13 cellular contexts compared by ENCODE assay signal in the genomic region with DNA sequence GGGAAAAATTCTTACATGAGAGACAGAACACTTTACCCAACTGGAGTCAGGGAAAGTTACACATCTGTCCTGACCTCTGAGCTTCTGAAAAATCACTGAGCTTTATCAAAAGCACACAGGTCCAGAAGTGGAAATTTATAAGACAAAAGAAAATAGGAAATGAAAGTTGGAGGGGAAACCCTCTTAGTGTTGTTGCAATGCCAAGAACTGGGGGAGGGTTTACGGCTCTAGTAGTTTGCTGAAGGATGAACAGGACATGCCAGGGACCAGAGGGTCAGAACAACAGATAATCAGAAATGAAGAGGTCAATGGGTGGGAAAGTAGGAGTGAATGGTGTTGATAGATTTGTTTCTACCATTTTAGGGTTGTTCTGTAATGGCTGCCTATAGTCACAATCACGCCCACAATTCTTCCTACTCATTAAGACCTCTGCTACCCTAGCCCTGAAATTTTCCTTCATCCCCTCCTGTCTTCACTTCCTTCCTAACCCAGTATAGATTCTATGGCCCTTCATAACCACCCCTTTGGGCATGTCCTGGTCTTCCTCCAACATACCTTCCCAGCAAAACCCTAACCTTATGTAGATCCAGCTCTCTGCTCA. TPM values are rescaled to one million over a fixed set of nuclear protein-coding genes. Genes with fewer than 3 reads are reported as not detected.
DNase-seq lines count a peak whose midpoint lies in the region; ATAC-seq and TF ChIP-seq lines count a peak whose summit lies in the region.
"Had no signal": no experiment of that assay in that cellular context is flagged by ENCODE, and none has a peak within 500 bp of the region (broad histone marks: within the 10 kb centered on the region; RNA-seq: fewer than 3 reads in every experiment).

No MANE protein-coding gene starts in this region.

- no peak overlapping the region for H2BK5ac ChIP-seq in neuronal stem cell (ENCODE audit: low read length)

- H2BK15ac ChIP-seq in neuronal stem cell (ENCODE audit: low read length): no peak overlapping the region

- H3K36me3 ChIP-seq in neuronal stem cell (replicated peaks in 1 of 2; ENCODE audit: control insufficient read depth in 2 of 2, insufficient read depth in 2 of 2, low read length in 2 of 2): no peaks in the 10 kb centered on the region

- H4K91ac ChIP-seq in neuronal stem cell (ENCODE audit: low read depth, low read length, poor library complexity): no peak overlapping the region

- DNase-seq in GM13976 (ENCODE audit: low spot score): peak; percentile 59
- peak; percentile 21 for DNase-seq in SKM-1 (lab: John Stamatoyannopoulos, UW; ENCODE audit: unreplicated experiment)
- DNase-seq in kidney glomerular epithelial cell (lab: John Stamatoyannopoulos, UW): no peak
- DNase-seq in NCI-H526 treated with DMSO at 0.1 percent for 48 hours (lab: John Stamatoyannopoulos, UW): no peak
- DNase-seq in neuronal stem cell (ENCODE audit: low spot score): no peak
- DNase-seq: activated CD4-positive, alpha-beta T cell treated with anti-CD3 and anti-CD28 coated beads, Interleukin-2, amount 50 U/mL, for 1 hour; left cardiac atrium; NCI-H1048; testis had no signal

- no peak overlapping the region for H2BK120ac ChIP-seq in neuronal stem cell (ENCODE audit: low read depth, low read length)

- H3K18ac ChIP-seq in neuronal stem cell (ENCODE audit: low read length): no peak overlapping the region

- H3K27ac ChIP-seq in neuronal stem cell (replicated peaks; ENCODE audit: low read length): no peak overlapping the region
- H3K27ac ChIP-seq: RWPE1, testis had no signal

- TF ChIP-seq CTCF in GM13976 (IDR thresholded peaks at IDR 0.05; ENCODE audit: borderline replicate concordance, control extremely low read depth, extremely low read depth, insufficient read depth, missing control alignments) (no peak), nephron (IDR thresholded peaks at IDR 0.05; ENCODE audit: unreplicated experiment in 3 of 3) (no peak)

- H3K9me3 ChIP-seq in neuronal stem cell (replicated peaks in 1 of 2; ENCODE audit: control insufficient read depth in 2 of 2, insufficient read depth in 1 of 2, low read depth in 1 of 2, low read length in 2 of 2): no peaks in the 10 kb centered on the region
- H3K9me3 ChIP-seq: testis had no signal

- H2AFZ ChIP-seq in neuronal stem cell (ENCODE audit: low read length): no peak overlapping the region

- ATAC-seq in HG02759 (IDR thresholded peaks at IDR 0.05; ENCODE audit: unreplicated experiment): peak; percentile 79
- ATAC-seq in activated CD4-positive, CD25-positive, alpha-beta regulatory T cell treated with anti-CD3 and anti-CD28 coated beads, Interleukin-2, amount 50 U/mL, for 24 hours: no peak

- H2BK12ac ChIP-seq in neuronal stem cell (ENCODE audit: low read length): no peak overlapping the region

- H3K79me1 ChIP-seq in neuronal stem cell (ENCODE audit: low read depth, low read length): no peaks in the 10 kb centered on the region

- peaks cover 0 to 15% (median 0%) of the 10 kb centered on the region in 3 experiments for H3K27me3 ChIP-seq in neuronal stem cell (ENCODE audit: control insufficient read depth in 3 of 3, insufficient read depth in 3 of 3, low read depth in 1 of 3, low read length in 3 of 3)
- H3K27me3 ChIP-seq: testis had no signal

- no peak overlapping the region for H4K8ac ChIP-seq in neuronal stem cell (ENCODE audit: low read depth, low read length)

- H3K4me3 ChIP-seq in neuronal stem cell (ENCODE audit: low read length in 2 of 2): no peak overlapping the region
- H3K4me3 ChIP-seq: testis had no signal

- H3K4me3 Mint-ChIP-seq in nephron: peak overlapping the region in 1 of 3 experiments; percentile 3

- no peak overlapping the region for H3K23ac ChIP-seq in neuronal stem cell (ENCODE audit: low read depth, low read length, poor library complexity)

- no peak overlapping the region for H3K4me2 ChIP-seq in neuronal stem cell (ENCODE audit: insufficient read depth, low read length, poor library complexity, severe bottlenecking)

- no peak overlapping the region for H2AK5ac ChIP-seq in neuronal stem cell (ENCODE audit: low read depth, low read length)

- H3K4ac ChIP-seq in neuronal stem cell (ENCODE audit: low read length): no peak overlapping the region

- H3K4me1 ChIP-seq in neuronal stem cell (ENCODE audit: control insufficient read depth in 2 of 2, insufficient read depth in 1 of 2, low read depth in 1 of 2, low read length in 2 of 2): no peaks in the 10 kb centered on the region

- H3K36me3 Mint-ChIP-seq in nephron (ENCODE audit: low read depth): no peaks in the 10 kb centered on the region

- no peak overlapping the region for H3K9ac ChIP-seq in neuronal stem cell (ENCODE audit: low read depth, low read length, poor library complexity)

- H3K4me1 Mint-ChIP-seq in nephron: peaks cover 45% of the 10 kb centered on the region

- H3K27ac Mint-ChIP-seq in nephron: peak overlapping the region; percentile 57 to 82 (median 69)

- WGBS in neuronal stem cell (ENCODE audit: extremely low coverage in 2 of 2, insufficient read length in 2 of 2, insufficient replicate concordance in 1 of 2), 2 donors: no CpG with 5 or more reads among the region's 2 CpGs

- peaks cover 6% of the 10 kb centered on the region for H3K9me3 Mint-ChIP-seq in nephron

- no peak overlapping the region for H3K14ac ChIP-seq in neuronal stem cell (ENCODE audit: low read length)

- in situ Hi-C loops in GM13976 (cut with MboI; ENCODE audit: low sequenced_read_pairs, unreplicated experiment): no loop called here

- peaks cover 9% of the 10 kb centered on the region for H3K27me3 Mint-ChIP-seq in nephron (ENCODE audit: low read depth)

RNA-seq across cellular contexts. Expression of a gene that starts 30.3 kb away (rescaled TPM):
- 2.0 TPM for polyA plus RNA-seq in neuronal stem cell (2013, experiment 1 of 2)
- polyA plus RNA-seq in neuronal stem cell (2013, experiment 2 of 2): 2.0 TPM

Comparison
In these comparisons a context has a peak if more than half of its experiments do, and no peak if none do; other contexts are left out.
1. DNase-seq: peak in GM13976 (single experiment) and SKM-1 (single experiment); none in kidney glomerular epithelial cell (single experiment), NCI-H526 treated with DMSO at 0.1 percent for 48 hours (single experiment) and neuronal stem cell (single experiment).